8 cellular contexts compared by ENCODE assay signal in the genomic region with DNA sequence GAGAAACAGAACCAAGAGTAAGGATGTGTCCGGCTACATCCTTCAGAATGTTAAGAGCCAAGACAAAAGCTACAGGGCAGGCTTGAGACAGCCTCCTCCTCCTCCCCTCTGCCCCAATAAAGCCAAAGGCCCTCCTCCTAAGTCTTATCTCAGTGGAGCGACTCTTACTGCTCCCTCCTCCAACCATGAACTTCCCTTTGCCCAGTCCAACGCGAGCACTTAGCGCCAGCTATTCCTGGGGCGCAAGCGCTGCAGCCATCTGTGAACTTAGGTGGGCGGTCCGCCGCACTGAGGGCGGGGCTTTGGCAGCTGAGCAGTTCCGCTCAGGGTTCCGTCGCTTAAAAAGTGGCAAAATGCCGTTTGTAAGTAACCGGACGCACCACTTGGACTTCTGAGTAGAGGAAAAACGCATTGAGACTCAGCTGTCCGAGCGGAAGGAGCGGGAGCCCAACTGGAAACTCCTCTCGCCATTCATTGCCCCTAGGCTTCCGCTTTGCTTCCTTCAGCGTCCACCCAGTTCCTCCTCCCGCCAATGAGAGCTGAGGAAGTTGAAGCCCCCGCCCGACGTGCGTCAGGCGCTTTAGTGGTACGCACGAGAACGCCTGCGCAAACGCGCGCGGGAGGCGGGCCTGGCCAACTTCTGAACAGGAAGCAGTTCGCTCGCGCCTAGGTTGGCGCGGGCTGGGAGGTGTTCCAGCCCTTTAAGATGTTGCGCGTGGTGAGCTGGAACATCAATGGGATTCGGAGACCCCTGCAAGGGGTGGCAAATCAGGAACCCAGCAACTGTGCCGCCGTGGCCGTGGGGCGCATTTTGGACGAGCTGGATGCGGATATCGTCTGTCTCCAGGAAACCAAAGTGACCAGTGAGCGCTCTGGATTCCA. TPM values are rescaled to one million over a fixed set of nuclear protein-coding genes. Genes with fewer than 3 reads are reported as not detected.
DNase-seq lines count a peak whose midpoint lies in the region; ATAC-seq and TF ChIP-seq lines count a peak whose summit lies in the region.

A gene with protein sequence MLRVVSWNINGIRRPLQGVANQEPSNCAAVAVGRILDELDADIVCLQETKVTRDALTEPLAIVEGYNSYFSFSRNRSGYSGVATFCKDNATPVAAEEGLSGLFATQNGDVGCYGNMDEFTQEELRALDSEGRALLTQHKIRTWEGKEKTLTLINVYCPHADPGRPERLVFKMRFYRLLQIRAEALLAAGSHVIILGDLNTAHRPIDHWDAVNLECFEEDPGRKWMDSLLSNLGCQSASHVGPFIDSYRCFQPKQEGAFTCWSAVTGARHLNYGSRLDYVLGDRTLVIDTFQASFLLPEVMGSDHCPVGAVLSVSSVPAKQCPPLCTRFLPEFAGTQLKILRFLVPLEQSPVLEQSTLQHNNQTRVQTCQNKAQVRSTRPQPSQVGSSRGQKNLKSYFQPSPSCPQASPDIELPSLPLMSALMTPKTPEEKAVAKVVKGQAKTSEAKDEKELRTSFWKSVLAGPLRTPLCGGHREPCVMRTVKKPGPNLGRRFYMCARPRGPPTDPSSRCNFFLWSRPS (plus strand): TSS at position 647 of the 882 bp plus-strand sequence. CDS start 60 bp downstream, at position 707.

- H3K9me3 ChIP-seq in SU-DHL-6 (ENCODE audit: insufficient read depth, low read length) (no peaks in the 10 kb centered on the region), thyroid gland (no peaks in the 10 kb centered on the region)

- WGBS in thyroid gland, 2 donors = 0% methylated on average over 11 to 34 of the region's 55 CpGs

- peak; percentile 73 for TF ChIP-seq POLR2A in GM10847 (IDR thresholded peaks at IDR 0.05; ENCODE audit: extremely low read depth, insufficient read length)
- TF ChIP-seq POLR2A in thyroid gland (IDR thresholded peaks at IDR 0.05) = peak in 1 of 2 donors; percentile 63

- peak within 1 kb of the TSS; percentile 98 for H3K4me3 Mint-ChIP-seq in activated naive CD8-positive, alpha-beta T cell treated with anti-CD3 and anti-CD28 coated beads, Interleukin-2, amount 10 ng/mL, durations not matched to agents 7 days and 5 days
- H3K4me3 Mint-ChIP-seq in osteocyte (ENCODE audit: unreplicated experiment) = peak within 1 kb of the TSS; percentile 84

- H3K9me2 ChIP-seq in SU-DHL-6 (replicated peaks; ENCODE audit: insufficient read depth, low read length) = no peaks in the 10 kb centered on the region

- H3K4me2 ChIP-seq in SU-DHL-6 (ENCODE audit: low read depth, low read length, poor library complexity, severe bottlenecking) = peak within 1 kb of the TSS; percentile 84

- ATAC-seq in HG02678 (IDR thresholded peaks at IDR 0.05; ENCODE audit: unreplicated experiment) = peak; percentile 95
- ATAC-seq in activated naive CD8-positive, alpha-beta T cell treated with anti-CD3 and anti-CD28 coated beads, Interleukin-2, amount 10 ng/mL, durations not matched to agents 7 days and 5 days (ENCODE audit: low read depth) = peak; percentile 95

- H3K27me3 Mint-ChIP-seq in activated naive CD8-positive, alpha-beta T cell treated with anti-CD3 and anti-CD28 coated beads, Interleukin-2, amount 10 ng/mL, durations not matched to agents 7 days and 5 days = no peaks in the 10 kb centered on the region
- H3K27me3 Mint-ChIP-seq in osteocyte (ENCODE audit: unreplicated experiment) = peaks cover 2% of the 10 kb centered on the region

- no peaks in the 10 kb centered on the region for H3K36me3 ChIP-seq in SU-DHL-6 (ENCODE audit: low read length)
- peaks cover 0 to 9% of the 10 kb centered on the region in 2 donors for H3K36me3 ChIP-seq in thyroid gland

- H3K9ac ChIP-seq in SU-DHL-6 (ENCODE audit: low read length) = peak within 1 kb of the TSS; percentile 73

- H3F3A ChIP-seq in SU-DHL-6 (ENCODE audit: insufficient read depth) = no peaks in the 10 kb centered on the region

- no peak for TF ChIP-seq CTCF in SU-DHL-6 (IDR thresholded peaks at IDR 0.05; ENCODE audit: insufficient read depth, low read length, poor library complexity, severe bottlenecking)
- no peak for TF ChIP-seq CTCF in osteocyte (IDR thresholded peaks at IDR 0.05)
- no peak for TF ChIP-seq CTCF in thyroid gland (IDR thresholded peaks at IDR 0.05)

- peaks cover 23% of the 10 kb centered on the region for H3K4me1 Mint-ChIP-seq in activated naive CD8-positive, alpha-beta T cell treated with anti-CD3 and anti-CD28 coated beads, Interleukin-2, amount 10 ng/mL, durations not matched to agents 7 days and 5 days
- H3K4me1 Mint-ChIP-seq in osteocyte (ENCODE audit: unreplicated experiment) = peaks cover 11% of the 10 kb centered on the region

- peaks cover 12% of the 10 kb centered on the region for H3K36me3 Mint-ChIP-seq in activated naive CD8-positive, alpha-beta T cell treated with anti-CD3 and anti-CD28 coated beads, Interleukin-2, amount 10 ng/mL, durations not matched to agents 7 days and 5 days
- peaks cover 6% of the 10 kb centered on the region for H3K36me3 Mint-ChIP-seq in osteocyte (ENCODE audit: unreplicated experiment)

- H3K27ac Mint-ChIP-seq in activated naive CD8-positive, alpha-beta T cell treated with anti-CD3 and anti-CD28 coated beads, Interleukin-2, amount 10 ng/mL, durations not matched to agents 7 days and 5 days = peak within 1 kb of the TSS; percentile 94
- H3K27ac Mint-ChIP-seq in osteocyte (ENCODE audit: unreplicated experiment) = peak within 1 kb of the TSS; percentile 91

- H4K20me1 ChIP-seq in SU-DHL-6 (ENCODE audit: low read depth, low read length) = no peaks in the 10 kb centered on the region

- H3K4me1 ChIP-seq in thyroid gland = peaks cover 0 to 3% of the 10 kb centered on the region in 2 donors

- intact Hi-C loops in head of caudate nucleus (cut with DNase I) (loop anchor here (10.0 kb wide), 1 partner anchor 465 kb away; a partner anchor contains a TSS), thyroid gland (cut with DNase I) (loop anchor here (10.0 kb wide), 2 partner anchors 185 to 365 kb away; no protein-coding TSS in a partner anchor)

- H2AFZ ChIP-seq in SU-DHL-6 (ENCODE audit: low read depth, low read length, severe bottlenecking) = peak within 1 kb of the TSS; percentile 86

- H3K79me2 ChIP-seq in SU-DHL-6 (ENCODE audit: insufficient read depth, low read length) = peaks cover 15% of the 10 kb centered on the region

- POLR2A ChIA-PET in activated naive CD8-positive, alpha-beta T cell treated with anti-CD3 and anti-CD28 coated beads, Interleukin-2, amount 10 ng/mL, durations not matched to agents 7 days and 5 days (lab: Charles Lee) = interaction anchor here (0.6 to 2.4 kb wide), 8 partner anchors 9 to 955 kb away, joined by 3 to 16 read pairs (median 4); a partner anchor contains a TSS

- peak within 1 kb of the TSS; percentile 73 for H3K4me3 ChIP-seq in SU-DHL-6 (ENCODE audit: insufficient read depth, low read length, poor library complexity, severe bottlenecking)
- H3K4me3 ChIP-seq in thyroid gland (replicated peaks in 1 of 3) = peak within 1 kb of the TSS in 2 of 3 donors; percentile 32 to 43

- H3K27ac ChIP-seq in SU-DHL-6 (ENCODE audit: low read depth, low read length) (peak within 1 kb of the TSS; percentile 90), thyroid gland (peak within 1 kb of the TSS; percentile 52 to 81 (median 69))

- H3K27me3 ChIP-seq in SU-DHL-6 (ENCODE audit: low read length) (no peaks in the 10 kb centered on the region), thyroid gland (no peaks in the 10 kb centered on the region)

- DNase-seq in NCI-H128 (lab: John Stamatoyannopoulos, UW; ENCODE audit: unreplicated experiment) (peak; percentile 83), head of caudate nucleus (peak; percentile 73 to 95 (median 90)), osteocyte (ENCODE audit: extremely low spot score, unreplicated experiment) (peak; percentile 93), thyroid gland (peak; percentile 90 to 92)
- DNase-seq in activated naive CD8-positive, alpha-beta T cell treated with anti-CD3 and anti-CD28 coated beads, Interleukin-2, amount 10 ng/mL, durations not matched to agents 7 days and 5 days = peak; percentile 84

- H3K9me3 Mint-ChIP-seq in activated naive CD8-positive, alpha-beta T cell treated with anti-CD3 and anti-CD28 coated beads, Interleukin-2, amount 10 ng/mL, durations not matched to agents 7 days and 5 days = no peaks in the 10 kb centered on the region
- H3K9me3 Mint-ChIP-seq in osteocyte (ENCODE audit: unreplicated experiment) = peaks cover 3% of the 10 kb centered on the region

RNA-seq across cellular contexts. Expression of the gene that starts here (rescaled TPM):
- 10 to 100 TPM; 23.7 to 25.2 TPM for total RNA-seq in activated naive CD8-positive, alpha-beta T cell treated with anti-CD3 and anti-CD28 coated beads, Interleukin-2, amount 10 ng/mL, durations not matched to agents 7 days and 5 days
- total RNA-seq in osteocyte = 12.7 and 13.6 TPM in 2 replicates
- 10 to 100 TPM in 2 of 4 donors, 1 to 10 TPM in 2; 7.0 to 13.9 (median 9.7) TPM for total RNA-seq in thyroid gland

Comparison
In these comparisons a context has a peak if more than half of its experiments do, and no peak if none do; other contexts are left out.
1. Peak in every context shown above with its lines: DNase-seq, ATAC-seq, H3K4me3 ChIP-seq and H3K27ac ChIP-seq.